ENCODE assay signal across 12 cellular contexts in genomic region chr12:11706509-11707331, GRCh38. TPM values are rescaled to one million over a fixed set of nuclear protein-coding genes. Genes with fewer than 3 reads are reported as not detected.
DNase-seq lines count a peak whose midpoint lies in the region; ATAC-seq and TF ChIP-seq lines count a peak whose summit lies in the region.
"Had no signal": no experiment of that assay in that cellular context is flagged by ENCODE, and none has a peak within 500 bp of the region (broad histone marks: within the 10 kb centered on the region; RNA-seq: fewer than 3 reads in every experiment).

No MANE protein-coding gene starts in this region.

- H3K27me3 Mint-ChIP-seq in GM23338 (ENCODE audit: insufficient read depth, low read depth, poor library complexity) (peaks cover 3% of the 10 kb centered on the region), WTC11 (ENCODE audit: low read depth) (no peaks in the 10 kb centered on the region), progenitor cell of endocrine pancreas (no peaks in the 10 kb centered on the region)

- H3K4me3 ChIP-seq in GM23338, result no peak overlapping the region
- H3K4me3 ChIP-seq in hepatocyte, result no peak overlapping the region
- H3K4me3 ChIP-seq: BLaER1 had no signal

- H3K36me3 ChIP-seq in GM23338 (ENCODE audit: insufficient read depth) (no peaks in the 10 kb centered on the region), hepatocyte (replicated peaks; ENCODE audit: insufficient read depth, low read depth) (no peaks in the 10 kb centered on the region)

- H3K9me2 ChIP-seq in GM23338 (ENCODE audit: insufficient read depth) (no peaks in the 10 kb centered on the region), hepatocyte (replicated peaks; ENCODE audit: insufficient read depth) (no peaks in the 10 kb centered on the region)

- CTCF ChIA-PET in WTC11 (lab: Charles Lee), result interaction anchor here (2.3 kb wide), 1 partner anchor 27 kb away, joined by 8 read pairs; no protein-coding TSS in a partner anchor

- H3K4me2 ChIP-seq in GM23338, result no peak overlapping the region
- H3K4me2 ChIP-seq in hepatocyte, result peak overlapping the region; percentile 58
- H3K4me2 ChIP-seq: BLaER1, KMS-11 had no signal

- in situ Hi-C loops in ACHN (cut with HindIII; ENCODE audit: low pct_ligation_motif_present, low pct_unique_long_range_greater_than_20kb, low sequenced_read_pairs), result no loop called here

- TF ChIP-seq CTCF in GM23338 (conservative IDR thresholded peaks at IDR 0.05; ENCODE audit: low read depth in 2 of 2), result no peak
- TF ChIP-seq CTCF in WTC11 (IDR thresholded peaks at IDR 0.05), result no peak
- TF ChIP-seq CTCF in hepatocyte (IDR thresholded peaks at IDR 0.05; ENCODE audit: poor library complexity), result no peak
- no peak for TF ChIP-seq CTCF in progenitor cell of endocrine pancreas (IDR thresholded peaks at IDR 0.05; ENCODE audit: unreplicated experiment)

- peak; percentile 63 for ATAC-seq in GM23338
- ATAC-seq in WTC11, result peak; percentile 43; the same call in 1 of the 2 replicates
- ATAC-seq in HG02973 (IDR thresholded peaks at IDR 0.05; ENCODE audit: unreplicated experiment), result no peak

- H3K36me3 Mint-ChIP-seq in GM23338 (ENCODE audit: low read depth) (no peaks in the 10 kb centered on the region), WTC11 (no peaks in the 10 kb centered on the region), progenitor cell of endocrine pancreas (ENCODE audit: insufficient read depth) (peaks cover 1% of the 10 kb centered on the region)

- H3K4me1 ChIP-seq in GM23338 (ENCODE audit: insufficient read depth), result peaks cover 23% of the 10 kb centered on the region
- H3K4me1 ChIP-seq in hepatocyte (ENCODE audit: insufficient read depth), result peaks cover 38% of the 10 kb centered on the region
- H3K4me1 ChIP-seq: BLaER1 had no signal

- H3K4me3 Mint-ChIP-seq in GM23338 (no peak overlapping the region), WTC11 (no peak overlapping the region), progenitor cell of endocrine pancreas (ENCODE audit: low read depth) (peak overlapping the region; percentile 6)

- DNase-seq in GM23338 (ENCODE audit: low spot score) (no peak), WTC11 (ENCODE audit: low spot score) (no peak), hepatocyte (ENCODE audit: low spot score) (peak; percentile 44), progenitor cell of endocrine pancreas (ENCODE audit: low spot score, unreplicated experiment) (no peak), ACHN (no peak), AG08395 (ENCODE audit: low spot score) (no peak), dedifferentiated amniotic fluid mesenchymal stem cell (ENCODE audit: extremely low spot score) (no peak)
- DNase-seq: activated T-cell treated with anti-CD3 and anti-CD28 coated beads for 4 hours, NCI-H226 had no signal

- H2AFZ ChIP-seq in GM23338, result no peak overlapping the region
- H2AFZ ChIP-seq in hepatocyte, result no peak overlapping the region

- POLR2A ChIA-PET in WTC11 (lab: Charles Lee), result no interaction called here

- H3K27me3 ChIP-seq in GM23338 (ENCODE audit: insufficient read depth) (no peaks in the 10 kb centered on the region), hepatocyte (no peaks in the 10 kb centered on the region)
- H3K27me3 ChIP-seq: BLaER1 had no signal

- no peaks in the 10 kb centered on the region for H3F3A ChIP-seq in GM23338 (replicated peaks; ENCODE audit: low read depth)

- 35% methylated on average over 10 of the region's 10 CpGs for WGBS in hepatocyte (ENCODE audit: low lambda C conversion rate, missing lambda C conversion rate)

- peak overlapping the region; percentile 58; the same call in 1 of the 2 replicates for H3K27ac ChIP-seq in GM23338 (ENCODE audit: low read depth)
- peak overlapping the region; percentile 83 for H3K27ac ChIP-seq in hepatocyte
- H3K27ac ChIP-seq: BLaER1, KMS-11 had no signal

- H3K9me3 Mint-ChIP-seq in GM23338 (no peaks in the 10 kb centered on the region), WTC11 (peaks cover 3% of the 10 kb centered on the region; the same call in 1 of the 2 replicates), progenitor cell of endocrine pancreas (ENCODE audit: low read depth) (no peaks in the 10 kb centered on the region)

- H4K20me1 ChIP-seq in GM23338 (replicated peaks; ENCODE audit: insufficient read depth) (no peaks in the 10 kb centered on the region; the same call in 1 of the 2 replicates), hepatocyte (ENCODE audit: insufficient read depth, poor library complexity, severe bottlenecking) (no peaks in the 10 kb centered on the region)

- peaks cover 28% of the 10 kb centered on the region for H3K4me1 Mint-ChIP-seq in GM23338
- peaks cover 29% of the 10 kb centered on the region for H3K4me1 Mint-ChIP-seq in WTC11
- peaks cover 67% of the 10 kb centered on the region for H3K4me1 Mint-ChIP-seq in progenitor cell of endocrine pancreas (ENCODE audit: low read depth)

- H3K27ac Mint-ChIP-seq in GM23338 (peak overlapping the region; percentile 61), WTC11 (peak overlapping the region; percentile 48), progenitor cell of endocrine pancreas (peak overlapping the region; percentile 91)

- no peaks in the 10 kb centered on the region for H3K9me3 ChIP-seq in hepatocyte (ENCODE audit: low read depth)
- H3K9me3 ChIP-seq: BLaER1 had no signal

- H3K79me2 ChIP-seq in GM23338 (replicated peaks; ENCODE audit: insufficient read depth), result peaks cover 24% of the 10 kb centered on the region
- H3K79me2 ChIP-seq in hepatocyte, result peaks cover 79% of the 10 kb centered on the region

TF ChIP-seq in GM23338, 12 proteins besides CTCF, POLR2A, EP300 and RAD21 (continues in another document):
- no peak for TF ChIP-seq REST (IDR thresholded peaks at IDR 0.05; ENCODE audit: unreplicated experiment)
- no peak for TF ChIP-seq EZH2 (IDR thresholded peaks at IDR 0.05; ENCODE audit: low read depth, unreplicated experiment)

TF ChIP-seq in WTC11, 78 proteins besides CTCF, POLR2A, EP300 and RAD21:
- no peak for TF ChIP-seq CREM (CRISPR knock-in tag; IDR thresholded peaks at IDR 0.05)
- TF ChIP-seq GABPB1 (CRISPR knock-in tag; IDR thresholded peaks at IDR 0.05), result peak; percentile 89
- no peak for TF ChIP-seq ZBTB43 (CRISPR knock-in tag; IDR thresholded peaks at IDR 0.05)
- no peak for TF ChIP-seq ZNF532 (CRISPR knock-in tag; IDR thresholded peaks at IDR 0.05; ENCODE audit: borderline replicate concordance)
- TF ChIP-seq ZNF671 (CRISPR knock-in tag; IDR thresholded peaks at IDR 0.05), result no peak

RNA-seq across cellular contexts. Expression of gene ETV6, which starts 57.2 kb away (rescaled TPM):
- 11.9 and 15.1 TPM in 2 replicates for total RNA-seq in GM23338 (2014; rRNA removed; shearing (Covaris generic))
- polyA plus RNA-seq in GM23338 (2016; fragmentation: Nextera tagmentation; extraction: Ambion mirVana), result 6.1 and 7.5 TPM in 2 replicates
- 13.8 to 23.5 TPM (median 16.7 TPM) in 3 replicates for total RNA-seq in WTC11 (2021)
- total RNA-seq in hepatocyte, result 8.0 and 8.8 TPM in 2 replicates
- polyA plus RNA-seq in hepatocyte, result 9.7 and 11.9 TPM in 2 replicates
- 49.7 and 55.2 TPM in 2 replicates for total RNA-seq in progenitor cell of endocrine pancreas
